Comparison of ENCODE assay signal across 9 cellular contexts in the genomic region with DNA sequence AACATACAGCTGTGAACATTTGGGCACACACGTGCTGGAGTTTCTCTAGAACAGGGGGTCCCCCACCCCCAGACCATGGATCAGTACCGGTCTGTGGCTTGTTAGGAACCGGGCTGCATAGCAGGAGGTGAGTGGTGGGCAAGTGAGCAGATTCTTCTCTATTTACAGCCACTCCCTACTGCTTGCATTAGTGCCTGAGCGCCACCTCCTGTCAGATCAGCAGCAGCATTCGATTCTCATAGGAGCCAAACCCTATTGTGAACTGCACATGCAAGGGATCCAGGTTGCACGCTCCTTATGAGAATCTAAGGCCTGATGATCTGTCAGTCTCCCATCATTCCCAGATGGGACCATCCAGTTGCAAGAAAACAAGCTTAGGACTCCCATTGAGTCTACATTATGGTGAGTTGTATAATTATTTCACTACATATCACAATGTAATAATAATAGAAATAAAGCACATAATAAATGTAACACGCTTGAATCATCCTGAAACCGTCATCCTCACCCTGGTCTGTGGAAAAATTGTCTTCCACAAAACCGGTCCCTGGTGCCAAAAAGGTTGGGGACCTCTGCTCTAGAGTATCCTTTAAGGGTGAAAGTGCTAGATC. TPM values are rescaled to one million over a fixed set of nuclear protein-coding genes. Genes with fewer than 3 reads are reported as not detected.
DNase-seq lines count a peak whose midpoint lies in the region; ATAC-seq and TF ChIP-seq lines count a peak whose summit lies in the region.
"Had no signal": no experiment of that assay in that cellular context is flagged by ENCODE, and none has a peak within 500 bp of the region (broad histone marks: within the 10 kb centered on the region; RNA-seq: fewer than 3 reads in every experiment).

No MANE protein-coding gene starts in this region.

- no peaks in the 10 kb centered on the region for H3K27me3 Mint-ChIP-seq in Caco-2 (ENCODE audit: insufficient read depth, unreplicated experiment)
- no peaks in the 10 kb centered on the region for H3K27me3 Mint-ChIP-seq in activated T-cell treated with anti-CD3 and anti-CD28 coated beads, Interleukin-2, amount 50 U/mL, for 72 hours (ENCODE audit: low read depth)
- H3K27me3 Mint-ChIP-seq: memory B cell had no signal

- H3K36me3 ChIP-seq in Caco-2 (ENCODE audit: control insufficient read depth, insufficient read depth, low read length) (no peaks in the 10 kb centered on the region), H7 (replicated peaks; ENCODE audit: control insufficient read depth, insufficient read depth, low read length) (no peaks in the 10 kb centered on the region)

- DNase-seq in Caco-2: peak; percentile 38
- peak; percentile 28 for DNase-seq in H7
- peak; percentile 26 for DNase-seq in RPMI7951 (ENCODE audit: low read depth)
- peak in 1 of 2 donors; percentile 49 for DNase-seq in foreskin fibroblast
- no peak for DNase-seq in activated T-cell treated with anti-CD3 and anti-CD28 coated beads, Interleukin-2, amount 50 U/mL, for 72 hours
- DNase-seq in middle frontal gyrus (ENCODE audit: extremely low spot score, low spot score): no peak

- H3K27me3 ChIP-seq in Caco-2 (replicated peaks; ENCODE audit: control insufficient read depth, insufficient read depth, low read length) (no peaks in the 10 kb centered on the region), H7 (ENCODE audit: control insufficient read depth, insufficient read depth, low read length) (no peaks in the 10 kb centered on the region)

- H3K4me1 Mint-ChIP-seq in Caco-2 (ENCODE audit: low read depth, unreplicated experiment): no peaks in the 10 kb centered on the region
- H3K4me1 Mint-ChIP-seq in activated T-cell treated with anti-CD3 and anti-CD28 coated beads, Interleukin-2, amount 50 U/mL, for 72 hours (ENCODE audit: low read depth): peaks cover 6% of the 10 kb centered on the region

- H3K9me3 Mint-ChIP-seq in Caco-2 (ENCODE audit: unreplicated experiment): no peaks in the 10 kb centered on the region
- no peaks in the 10 kb centered on the region for H3K9me3 Mint-ChIP-seq in activated T-cell treated with anti-CD3 and anti-CD28 coated beads, Interleukin-2, amount 50 U/mL, for 72 hours
- H3K9me3 Mint-ChIP-seq: memory B cell had no signal

- no peaks in the 10 kb centered on the region for H3K36me3 Mint-ChIP-seq in Caco-2 (ENCODE audit: insufficient read depth, unreplicated experiment)
- no peaks in the 10 kb centered on the region for H3K36me3 Mint-ChIP-seq in activated T-cell treated with anti-CD3 and anti-CD28 coated beads, Interleukin-2, amount 50 U/mL, for 72 hours (ENCODE audit: insufficient read depth in 2 of 2)

- no peak overlapping the region for H3K4me3 ChIP-seq in Caco-2 (ENCODE audit: low read depth, low read length)
- H3K4me3 ChIP-seq in H7 (ENCODE audit: insufficient read depth, low read depth, low read length): no peak overlapping the region
- H3K4me3 ChIP-seq in foreskin fibroblast (ENCODE audit: low read depth in 1 of 2, low read length in 2 of 2): no peak overlapping the region

- no peaks in the 10 kb centered on the region for H3K9me3 ChIP-seq in Caco-2

- CTCF ChIA-PET in Caco-2 (lab: Charles Lee): no interaction called here

- no peak overlapping the region for H3K4me3 Mint-ChIP-seq in Caco-2 (ENCODE audit: unreplicated experiment)
- H3K4me3 Mint-ChIP-seq in activated T-cell treated with anti-CD3 and anti-CD28 coated beads, Interleukin-2, amount 50 U/mL, for 72 hours: no peak overlapping the region
- H3K4me3 Mint-ChIP-seq: memory B cell had no signal

- H3K27ac Mint-ChIP-seq in Caco-2 (ENCODE audit: unreplicated experiment): no peak overlapping the region
- no peak overlapping the region for H3K27ac Mint-ChIP-seq in activated T-cell treated with anti-CD3 and anti-CD28 coated beads, Interleukin-2, amount 50 U/mL, for 72 hours
- H3K27ac Mint-ChIP-seq: memory B cell had no signal

- no peaks in the 10 kb centered on the region for H3K4me1 ChIP-seq in Caco-2

- BruUV-seq in Caco-2 (replicated peaks; lab: Mats Ljungman, UMichigan): no TSS peak

- TF ChIP-seq CTCF in Caco-2 (IDR thresholded peaks at IDR 0.05; ENCODE audit: insufficient read depth in 1 of 2, low read depth in 1 of 2, low read length in 1 of 2, severe bottlenecking in 1 of 2, unreplicated experiment in 1 of 2) (peak; percentile 8 to 30), foreskin fibroblast (IDR thresholded peaks at IDR 0.05; ENCODE audit: low read depth, low read length) (peak; percentile 59)

- intact Hi-C loops in Caco-2 (cut with micrococcal nuclease; ENCODE audit: unreplicated experiment): loop anchor here (10.0 kb wide), 1 partner anchor 259 kb away; no protein-coding TSS in a partner anchor

- POLR2A ChIA-PET in Caco-2 (lab: Charles Lee): no interaction called here

- ATAC-seq in GM18907 (IDR thresholded peaks at IDR 0.05; ENCODE audit: unreplicated experiment) (no peak), GM21447 (IDR thresholded peaks at IDR 0.05; ENCODE audit: unreplicated experiment) (no peak)
- ATAC-seq in activated T-cell treated with anti-CD3 and anti-CD28 coated beads, Interleukin-2, amount 50 U/mL, for 72 hours (replicated peaks in 1 of 2): no peak

RNA-seq across cellular contexts. Expression of gene CHRM5, which starts 25.8 kb away (rescaled TPM):
- total RNA-seq in Caco-2 (2022): not detected in 2 replicates
- total RNA-seq in H7 (2014; rRNA removed; shearing (Covaris generic)): not detected in 2 replicates
- total RNA-seq in RPMI7951 (2014; rRNA removed; shearing (Covaris generic)): not detected in 2 replicates
- not detected for total RNA-seq in activated T-cell treated with anti-CD3 and anti-CD28 coated beads, Interleukin-2, amount 50 U/mL, for 72 hours

RNA-seq across cellular contexts. Expression of gene AVEN, which starts 44.9 kb away (rescaled TPM):
- 8.3 and 8.7 TPM in 2 replicates for total RNA-seq in Caco-2 (2022)
- 19.4 and 20.1 TPM in 2 replicates for total RNA-seq in H7 (2014; rRNA removed; shearing (Covaris generic))
- 21.5 and 28.0 TPM in 2 replicates for total RNA-seq in RPMI7951 (2014; rRNA removed; shearing (Covaris generic))
- total RNA-seq in activated T-cell treated with anti-CD3 and anti-CD28 coated beads, Interleukin-2, amount 50 U/mL, for 72 hours: 10 to 100 TPM; 10.3 to 18.6 TPM

Comparison
In these comparisons a context has a peak if more than half of its experiments do, and no peak if none do; other contexts are left out.
1. DNase-seq: peak in Caco-2 (2 of 2), H7 (single experiment) and RPMI7951 (single experiment); none in activated T-cell treated with anti-CD3 and anti-CD28 coated beads, Interleukin-2, amount 50 U/mL, for 72 hours (0 of 2) and middle frontal gyrus (single experiment).